In the genomic region with DNA sequence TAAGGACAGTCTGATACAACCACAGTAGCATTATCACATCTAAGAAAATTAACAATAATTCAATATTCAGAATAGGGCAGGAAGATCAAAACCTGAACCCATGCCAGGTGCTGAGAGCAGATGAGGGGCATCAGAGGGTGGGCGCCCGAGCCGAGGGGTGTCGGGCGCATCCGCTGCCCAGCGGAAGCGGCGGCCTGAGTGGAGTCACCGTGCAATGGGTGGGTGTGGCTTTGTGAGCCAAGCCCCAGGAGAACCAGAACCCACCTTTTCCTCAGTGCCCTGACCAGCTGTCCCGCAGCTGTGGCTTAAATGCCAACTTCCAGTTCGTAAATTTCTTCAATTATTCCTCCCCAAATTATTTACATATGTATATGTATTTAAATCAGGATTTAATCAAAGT, we compare ENCODE assay signal across 9 cellular contexts. TPM values are rescaled to one million over a fixed set of nuclear protein-coding genes. Genes with fewer than 3 reads are reported as not detected.
DNase-seq lines count a peak whose midpoint lies in the region; ATAC-seq and TF ChIP-seq lines count a peak whose summit lies in the region.
"Had no signal": no experiment of that assay in that cellular context is flagged by ENCODE, and none has a peak within 500 bp of the region (broad histone marks: within the 10 kb centered on the region; RNA-seq: fewer than 3 reads in every experiment).

No MANE protein-coding gene starts in this region.

- peaks cover 10% of the 10 kb centered on the region for H3K4me1 ChIP-seq in CD4-positive, CD25-positive, alpha-beta regulatory T cell (ENCODE audit: control insufficient read depth, insufficient read depth, low read length, poor library complexity, severe bottlenecking)
- H3K4me1 ChIP-seq in OCI-LY1 (ENCODE audit: insufficient read depth, low read length, severe bottlenecking) = peaks cover 23% of the 10 kb centered on the region
- peaks cover 21 to 40% (median 24%) of the 10 kb centered on the region in 3 donors for H3K4me1 ChIP-seq in esophagus squamous epithelium
- peaks cover 5 to 10% of the 10 kb centered on the region in 2 experiments for H3K4me1 ChIP-seq in neutrophil (ENCODE audit: control insufficient read depth in 1 of 2, insufficient read depth in 1 of 2, low read depth in 1 of 2, low read length in 1 of 2)
- H3K4me1 ChIP-seq in foreskin keratinocyte = peaks cover 7% of the 10 kb centered on the region

- peak overlapping the region; percentile 69 for H3K4me3 ChIP-seq in CD4-positive, CD25-positive, alpha-beta regulatory T cell (ENCODE audit: low read depth, low read length)
- H3K4me3 ChIP-seq in OCI-LY1 (ENCODE audit: low read depth, low read length, poor library complexity, severe bottlenecking) (peak overlapping the region; percentile 65), esophagus squamous epithelium (peak overlapping the region in 3 of 4 donors; percentile 33 to 53 (median 34)), neutrophil (ENCODE audit: low read depth in 1 of 2, low read length in 1 of 2) (peak overlapping the region; percentile 33 to 42)

- ATAC-seq in CD4-positive, CD25-positive, alpha-beta regulatory T cell (ENCODE audit: low read depth in 2 of 2) = no peak
- ATAC-seq in foreskin keratinocyte = no peak
- no peak for ATAC-seq in HG03196 (IDR thresholded peaks at IDR 0.05; ENCODE audit: unreplicated experiment)
- ATAC-seq in GM21381 (IDR thresholded peaks at IDR 0.05; ENCODE audit: unreplicated experiment) = no peak

- H4K20me1 ChIP-seq in OCI-LY1 (ENCODE audit: insufficient read depth, low read length) = no peaks in the 10 kb centered on the region

- WGBS in esophagus squamous epithelium, 2 donors = 19 to 34% methylated on average over 12 of the region's 12 CpGs

- H3K36me3 Mint-ChIP-seq in CD4-positive, CD25-positive, alpha-beta regulatory T cell = peaks cover 9% of the 10 kb centered on the region

- no peaks in the 10 kb centered on the region for H3K79me2 ChIP-seq in OCI-LY1 (ENCODE audit: insufficient read depth, low read length)

- H3F3A ChIP-seq in OCI-LY1 (ENCODE audit: insufficient read depth, low read length) = no peaks in the 10 kb centered on the region

- no peaks in the 10 kb centered on the region for H3K36me3 ChIP-seq in CD4-positive, CD25-positive, alpha-beta regulatory T cell (ENCODE audit: control insufficient read depth, insufficient read depth, low read length)
- no peaks in the 10 kb centered on the region for H3K36me3 ChIP-seq in OCI-LY1 (ENCODE audit: insufficient read depth, low read length)
- no peaks in the 10 kb centered on the region for H3K36me3 ChIP-seq in esophagus squamous epithelium
- peaks cover 45% of the 10 kb centered on the region for H3K36me3 ChIP-seq in neutrophil

- no peaks in the 10 kb centered on the region for H3K9me2 ChIP-seq in OCI-LY1 (ENCODE audit: low read depth, low read length)

- H2AFZ ChIP-seq in OCI-LY1 (ENCODE audit: low read length) = peak overlapping the region; percentile 30; the same call in 1 of the 2 replicates

- H3K4me1 Mint-ChIP-seq in CD4-positive, CD25-positive, alpha-beta regulatory T cell = peaks cover 4 to 19% (median 10%) of the 10 kb centered on the region in 4 donors

- TF ChIP-seq POLR2A in esophagus squamous epithelium (IDR thresholded peaks at IDR 0.05) = no peak

- no peaks in the 10 kb centered on the region for H3K9me3 ChIP-seq in CD4-positive, CD25-positive, alpha-beta regulatory T cell (ENCODE audit: control insufficient read depth in 2 of 2, low read length in 2 of 2)
- H3K9me3 ChIP-seq in OCI-LY1 (ENCODE audit: low read length) (no peaks in the 10 kb centered on the region), esophagus squamous epithelium (no peaks in the 10 kb centered on the region), neutrophil (no peaks in the 10 kb centered on the region)

- intact Hi-C loops in esophagus squamous epithelium (cut with DNase I) = no loop called here

- H3K27ac ChIP-seq in CD4-positive, CD25-positive, alpha-beta regulatory T cell (ENCODE audit: insufficient read depth, low read length, poor library complexity, severe bottlenecking) = no peak overlapping the region
- H3K27ac ChIP-seq in OCI-LY1 (ENCODE audit: low read depth, low read length, poor library complexity, severe bottlenecking) (no peak overlapping the region), esophagus squamous epithelium (peak overlapping the region in 1 of 4 donors; percentile 39), neutrophil (no peak overlapping the region), foreskin keratinocyte (no peak overlapping the region)

- TF ChIP-seq CTCF in OCI-LY1 (IDR thresholded peaks at IDR 0.05; ENCODE audit: low read length) (no peak), esophagus squamous epithelium (IDR thresholded peaks at IDR 0.05) (no peak), neutrophil (IDR thresholded peaks at IDR 0.05) (no peak), foreskin keratinocyte (conservative IDR thresholded peaks at IDR 0.05) (no peak)

- H3K4me3 Mint-ChIP-seq in CD4-positive, CD25-positive, alpha-beta regulatory T cell = peak overlapping the region in 3 of 4 donors; percentile 19 to 79 (median 69)

- no peaks in the 10 kb centered on the region for H3K27me3 Mint-ChIP-seq in CD4-positive, CD25-positive, alpha-beta regulatory T cell

- H3K4me2 ChIP-seq in OCI-LY1 (ENCODE audit: low read length) = peak overlapping the region; percentile 98

- H3K27me3 ChIP-seq in CD4-positive, CD25-positive, alpha-beta regulatory T cell (ENCODE audit: control insufficient read depth, insufficient read depth, low read length) = no peaks in the 10 kb centered on the region
- 0 out of 2 replicates have a peak, but pooled peaks cover 11% of the 10 kb centered on the region for H3K27me3 ChIP-seq in OCI-LY1 (ENCODE audit: insufficient read depth, low read length)
- H3K27me3 ChIP-seq in esophagus squamous epithelium = no peaks in the 10 kb centered on the region
- peaks cover 11% of the 10 kb centered on the region for H3K27me3 ChIP-seq in neutrophil
- peaks cover 9% of the 10 kb centered on the region for H3K27me3 ChIP-seq in foreskin keratinocyte

- peak overlapping the region; percentile 33 to 69 (median 49) for H3K27ac Mint-ChIP-seq in CD4-positive, CD25-positive, alpha-beta regulatory T cell

- peak overlapping the region; percentile 59 for H3K9ac ChIP-seq in OCI-LY1 (ENCODE audit: low read length)

- H3K9me3 Mint-ChIP-seq in CD4-positive, CD25-positive, alpha-beta regulatory T cell = no peaks in the 10 kb centered on the region

- no peak for DNase-seq in CD4-positive, CD25-positive, alpha-beta regulatory T cell
- DNase-seq in esophagus squamous epithelium (lab: John Stamatoyannopoulos, UW) = no peak
- DNase-seq in foreskin keratinocyte = no peak
- DNase-seq in NCI-H2107 treated with DMSO at 0.1 percent for 48 hours (lab: John Stamatoyannopoulos, UW; ENCODE audit: unreplicated experiment) = no peak
- DNase-seq: NCI-H1092 had no signal

RNA-seq across cellular contexts. Expression of a gene that starts 1.1 kb away (rescaled TPM):
- total RNA-seq in CD4-positive, CD25-positive, alpha-beta regulatory T cell = 59.8 TPM
- 1 to 10 TPM in 1 of 4 donors, under 1 TPM in 3; 0.39 to 1.1 (median 0.58) TPM for polyA plus RNA-seq in CD4-positive, CD25-positive, alpha-beta regulatory T cell
- 1 to 10 TPM; 1.3 to 5.9 (median 1.9) TPM for total RNA-seq in esophagus squamous epithelium
- total RNA-seq in foreskin keratinocyte = 0.37 and 0.53 TPM in 2 replicates
- 0.07 and 0.12 TPM in 2 replicates for polyA plus RNA-seq in foreskin keratinocyte

RNA-seq across cellular contexts. Expression of a gene that starts 29.6 kb away (rescaled TPM):
- total RNA-seq in CD4-positive, CD25-positive, alpha-beta regulatory T cell = 41.8 TPM
- 10 to 100 TPM; 11.1 to 17.9 (median 13.1) TPM for polyA plus RNA-seq in CD4-positive, CD25-positive, alpha-beta regulatory T cell
- total RNA-seq in esophagus squamous epithelium = 1 to 10 TPM; 4.5 to 8.0 (median 7.5) TPM
- 7.8 and 8.4 TPM in 2 replicates for total RNA-seq in foreskin keratinocyte
- 9.1 and 9.7 TPM in 2 replicates for polyA plus RNA-seq in foreskin keratinocyte

RNA-seq across cellular contexts. Expression of a gene that starts 38.7 kb away (rescaled TPM):
- 116 TPM for total RNA-seq in CD4-positive, CD25-positive, alpha-beta regulatory T cell
- polyA plus RNA-seq in CD4-positive, CD25-positive, alpha-beta regulatory T cell = 100 to 1,000 TPM in 2 of 4 donors, 10 to 100 TPM in 2; 85.9 to 111 (median 103) TPM
- total RNA-seq in esophagus squamous epithelium (10 to 100 TPM; 42.7 to 58.7 (median 52.9) TPM), foreskin keratinocyte (70.1 and 73.6 TPM in 2 replicates)
- polyA plus RNA-seq in foreskin keratinocyte = 24.8 and 30.2 TPM in 2 replicates
